In genomic region chr12:126879820-126880219, GRCh38 we compare ENCODE assay signal across 27 cellular contexts.
"Had no signal": no experiment of that assay in that cellular context is flagged by ENCODE, and none has a peak within 500 bp of the region (broad histone marks: within the 10 kb centered on the region; RNA-seq: fewer than 3 reads in every experiment).

No MANE protein-coding gene starts in this region.

- H3K4me3 ChIP-seq: colonic mucosa, coronary artery, dorsolateral prefrontal cortex, esophagus muscularis mucosa, esophagus squamous epithelium, gastrocnemius medialis, gastroesophageal sphincter, heart left ventricle, heart right ventricle had no signal

- ATAC-seq: effector memory CD8-positive, alpha-beta T cell; esophagus mucosa; foreskin keratinocyte; gastrocnemius medialis; gastroesophageal sphincter; heart left ventricle; heart right ventricle had no signal

- DNase-seq: colonic mucosa; cortex of kidney; dermis blood vessel endothelial cell; dorsolateral prefrontal cortex; effector CD4-positive, alpha-beta T cell; effector CD8-positive, alpha-beta T cell; effector memory CD4-positive, alpha-beta T cell; effector memory CD8-positive, alpha-beta T cell; endodermal cell; erythroblast; esophagus squamous epithelium; foreskin fibroblast; foreskin keratinocyte; foreskin melanocyte; gastrocnemius medialis; glutamatergic neuron; heart left ventricle; heart right ventricle had no signal

- H3K36me3 ChIP-seq: colonic mucosa, esophagus muscularis mucosa, esophagus squamous epithelium, gastrocnemius medialis, gastroesophageal sphincter, heart left ventricle, heart right ventricle had no signal

- H3K27ac ChIP-seq: colonic mucosa, coronary artery, dorsolateral prefrontal cortex, epithelial cell of prostate, esophagus muscularis mucosa, esophagus squamous epithelium, foreskin keratinocyte, gastrocnemius medialis, gastroesophageal sphincter, heart left ventricle, heart right ventricle had no signal

- FAIRE-seq: colon, endometrium, endothelial cell of umbilical vein, frontal cortex had no signal

- H3K27me3 ChIP-seq: colonic mucosa, esophagus muscularis mucosa, esophagus squamous epithelium, foreskin keratinocyte, gastrocnemius medialis had no signal

- H3K4me1 ChIP-seq: colonic mucosa, esophagus squamous epithelium, foreskin keratinocyte, gastrocnemius medialis, heart right ventricle had no signal

- H3K9me3 ChIP-seq: colonic mucosa, esophagus muscularis mucosa, esophagus squamous epithelium, gastrocnemius medialis, gastroesophageal sphincter, heart left ventricle, heart right ventricle had no signal
